9 cellular contexts compared by ENCODE assay signal in the genomic region with DNA sequence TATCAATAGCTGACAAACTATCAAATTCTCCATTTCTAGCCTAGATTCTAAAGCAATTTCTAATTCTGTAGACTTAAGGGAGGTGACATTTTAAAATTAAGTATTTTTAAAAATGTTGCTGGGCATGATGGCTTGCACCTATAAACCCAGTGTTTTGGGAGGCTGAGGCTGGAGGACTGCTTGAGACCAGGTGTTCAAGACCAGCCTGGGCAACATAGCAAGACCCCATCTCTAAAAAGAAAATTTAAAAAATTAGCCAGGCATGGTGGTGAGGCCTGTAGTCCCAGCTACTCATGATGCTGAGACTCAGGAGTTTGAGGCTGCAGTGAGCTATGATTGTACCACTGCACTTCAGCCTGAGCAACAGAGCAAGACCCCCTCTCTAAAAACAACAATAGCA. TPM values are rescaled to one million over a fixed set of nuclear protein-coding genes. Genes with fewer than 3 reads are reported as not detected.
"Had no signal": no experiment of that assay in that cellular context is flagged by ENCODE, and none has a peak within 500 bp of the region (broad histone marks: within the 10 kb centered on the region; RNA-seq: fewer than 3 reads in every experiment).

No MANE protein-coding gene starts in this region.

- FAIRE-seq: G401.6, GM12878, GM12891, GM12892, GM18507, GM19239 had no signal

- DNase-seq: GDM1, GF-D8 had no signal

- ATAC-seq: GM12878 had no signal

- H3K4me3 ChIP-seq: GM12878 had no signal

RNA-seq across cellular contexts. Expression of a gene that starts 15.1 kb away (rescaled TPM):
- total RNA-seq: G401 had no signal
